11 cellular contexts compared by ENCODE assay signal in the genomic region with DNA sequence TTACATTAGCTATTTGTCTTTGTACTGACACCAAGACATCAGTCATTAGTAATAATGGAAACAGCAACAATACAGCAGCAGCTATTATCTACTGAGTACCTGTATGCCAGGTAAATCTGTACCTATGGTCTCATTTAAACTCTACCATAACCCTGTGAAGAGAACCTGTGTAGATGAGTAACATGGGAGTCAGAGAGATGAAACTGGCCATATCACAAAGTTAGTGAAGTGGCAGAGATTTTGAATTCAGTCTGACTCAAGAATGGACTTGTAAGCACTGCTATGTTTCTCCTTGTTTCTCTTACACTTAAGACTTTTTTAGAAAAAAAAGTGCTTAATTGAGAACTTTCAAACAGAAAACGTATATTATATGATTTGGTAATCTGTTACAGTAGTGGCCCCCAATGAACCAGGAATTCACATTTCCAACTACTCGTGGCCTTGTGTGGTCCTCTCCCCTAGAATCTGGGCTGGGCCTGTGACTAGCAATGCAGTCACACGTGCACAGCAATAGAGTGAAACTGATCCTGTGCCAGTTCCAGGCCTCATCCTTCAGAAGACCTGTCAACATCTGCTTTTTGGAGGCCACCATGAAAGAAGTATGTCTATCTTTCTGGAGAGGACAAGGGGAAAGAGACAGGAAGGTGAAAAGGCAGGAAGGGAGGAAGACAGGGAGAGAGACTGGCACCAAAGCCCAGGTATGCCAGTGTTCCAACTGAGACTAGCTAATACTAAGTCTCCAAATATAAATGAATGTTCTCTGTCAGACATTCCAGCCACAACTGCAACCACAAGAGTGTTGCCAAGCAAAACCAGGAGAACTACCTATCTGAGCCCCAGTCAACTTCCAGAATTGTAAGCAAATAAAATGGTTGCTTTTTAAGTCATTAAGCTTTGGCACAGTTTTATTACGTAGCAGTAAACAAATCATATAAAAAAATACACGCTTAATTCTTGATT. TPM values are rescaled to one million over a fixed set of nuclear protein-coding genes. Genes with fewer than 3 reads are reported as not detected.
DNase-seq lines count a peak whose midpoint lies in the region; ATAC-seq lines count a peak whose summit lies in the region.
"Had no signal": no experiment of that assay in that cellular context is flagged by ENCODE, and none has a peak within 500 bp of the region (broad histone marks: within the 10 kb centered on the region; RNA-seq: fewer than 3 reads in every experiment).

No MANE protein-coding gene starts in this region.

- no peaks in the 10 kb centered on the region for H3K9me3 Mint-ChIP-seq in activated T-cell treated with anti-CD3 and anti-CD28 coated beads, Interleukin-2, amount 50 U/mL, for 24 hours
- H3K9me3 Mint-ChIP-seq in stimulated activated naive CD8-positive, alpha-beta T cell treated with anti-CD3 and anti-CD28 coated beads, Interleukin-15, amount 100 ng/mL, for 72 hours, result no peaks in the 10 kb centered on the region

- no peak for DNase-seq in activated T-cell treated with anti-CD3 and anti-CD28 coated beads, Interleukin-2, amount 50 U/mL, for 24 hours
- no peak for DNase-seq in activated T-cell treated with anti-CD3 and anti-CD28 coated beads, Interleukin-2, amount 50 U/mL, for 1 hour
- no peak for DNase-seq in T-helper 17 cell
- no peak for DNase-seq in stimulated activated naive CD8-positive, alpha-beta T cell treated with anti-CD3 and anti-CD28 coated beads, Interleukin-15, amount 100 ng/mL, for 72 hours
- no peak for DNase-seq in NCI-H2081 treated with DMSO at 0.1 percent for 48 hours (lab: John Stamatoyannopoulos, UW)
- DNase-seq in iPS-NIHi11 (ENCODE audit: low spot score), result no peak
- DNase-seq: BE2C, NCI-H2081 had no signal

- peak overlapping the region; percentile 91 for H3K27ac Mint-ChIP-seq in activated T-cell treated with anti-CD3 and anti-CD28 coated beads, Interleukin-2, amount 50 U/mL, for 24 hours
- peak overlapping the region; percentile 86 for H3K27ac Mint-ChIP-seq in T-helper 17 cell
- peak overlapping the region; percentile 34 to 35 for H3K27ac Mint-ChIP-seq in stimulated activated naive CD8-positive, alpha-beta T cell treated with anti-CD3 and anti-CD28 coated beads, Interleukin-15, amount 100 ng/mL, for 72 hours

- no peaks in the 10 kb centered on the region for H3K9me3 ChIP-seq in T-helper 17 cell (ENCODE audit: control insufficient read depth, low read length, poor library complexity, severe bottlenecking)
- H3K9me3 ChIP-seq: BE2C, vagina had no signal

- H3K36me3 Mint-ChIP-seq in activated T-cell treated with anti-CD3 and anti-CD28 coated beads, Interleukin-2, amount 50 U/mL, for 24 hours (ENCODE audit: low read depth), result peaks cover 36% of the 10 kb centered on the region
- H3K36me3 Mint-ChIP-seq in T-helper 17 cell (ENCODE audit: low read depth), result no peaks in the 10 kb centered on the region

- no peaks in the 10 kb centered on the region for H3K27me3 Mint-ChIP-seq in activated T-cell treated with anti-CD3 and anti-CD28 coated beads, Interleukin-2, amount 50 U/mL, for 24 hours
- no peaks in the 10 kb centered on the region for H3K27me3 Mint-ChIP-seq in T-helper 17 cell
- no peaks in the 10 kb centered on the region for H3K27me3 Mint-ChIP-seq in stimulated activated naive CD8-positive, alpha-beta T cell treated with anti-CD3 and anti-CD28 coated beads, Interleukin-15, amount 100 ng/mL, for 72 hours

- peak overlapping the region; percentile 39 for H3K4me3 Mint-ChIP-seq in activated T-cell treated with anti-CD3 and anti-CD28 coated beads, Interleukin-2, amount 50 U/mL, for 24 hours
- H3K4me3 Mint-ChIP-seq in T-helper 17 cell, result peak overlapping the region; percentile 66
- peak overlapping the region; percentile 55 to 68 for H3K4me3 Mint-ChIP-seq in stimulated activated naive CD8-positive, alpha-beta T cell treated with anti-CD3 and anti-CD28 coated beads, Interleukin-15, amount 100 ng/mL, for 72 hours

- peaks cover 60% of the 10 kb centered on the region for H3K4me1 Mint-ChIP-seq in activated T-cell treated with anti-CD3 and anti-CD28 coated beads, Interleukin-2, amount 50 U/mL, for 24 hours (ENCODE audit: low read depth)
- H3K4me1 Mint-ChIP-seq in T-helper 17 cell, result peaks cover 39% of the 10 kb centered on the region
- H3K4me1 Mint-ChIP-seq in stimulated activated naive CD8-positive, alpha-beta T cell treated with anti-CD3 and anti-CD28 coated beads, Interleukin-15, amount 100 ng/mL, for 72 hours, result peaks cover 68% of the 10 kb centered on the region

- ATAC-seq in T-helper 17 cell (no peak), esophagus mucosa (peak; percentile 81), GM19328 (IDR thresholded peaks at IDR 0.05; ENCODE audit: unreplicated experiment) (no peak)
- ATAC-seq in stimulated activated naive CD8-positive, alpha-beta T cell treated with anti-CD3 and anti-CD28 coated beads, Interleukin-15, amount 100 ng/mL, for 72 hours, result peak; percentile 56

RNA-seq across cellular contexts. Expression of a gene that starts 12.0 kb away (rescaled TPM):
- total RNA-seq in T-helper 17 cell (10 to 100 TPM; 46.1 to 46.7 TPM), esophagus mucosa (17.9 TPM)

RNA-seq across cellular contexts. Expression of a gene that starts 19.3 kb away (rescaled TPM):
- total RNA-seq in T-helper 17 cell (1 to 10 TPM; 2.7 to 4.2 TPM), esophagus mucosa (3.8 TPM)

Comparison
In these comparisons a context has a peak if more than half of its experiments do, and no peak if none do; other contexts are left out.
1. H3K27ac Mint-ChIP-seq: peak in every context shown above with its lines; median percentile 91 in activated T-cell treated with anti-CD3 and anti-CD28 coated beads, Interleukin-2, amount 50 U/mL, for 24 hours; 86 in T-helper 17 cell; 34 in stimulated activated naive CD8-positive, alpha-beta T cell treated with anti-CD3 and anti-CD28 coated beads, Interleukin-15, amount 100 ng/mL, for 72 hours.
2. ATAC-seq: peak in esophagus mucosa (single experiment) and stimulated activated naive CD8-positive, alpha-beta T cell treated with anti-CD3 and anti-CD28 coated beads, Interleukin-15, amount 100 ng/mL, for 72 hours (single experiment); none in T-helper 17 cell (single experiment) and GM19328 (single experiment).
3. Peak in every context shown above with its lines, with median percentiles within 50 percentile points of each other: H3K4me3 Mint-ChIP-seq.